Comparison of ENCODE assay signal across 1 cellular context in genomic region chr10:92756233-92757065, GRCh38.
TF ChIP-seq lines count a peak whose summit lies in the region.

No MANE protein-coding gene starts in this region.

TF ChIP-seq in K562, 482 proteins besides CTCF, POLR2A, EP300 and RAD21 (continued from another document and continues in another):
- TF ChIP-seq ARID4B (CRISPR knock-in tag; IDR thresholded peaks at IDR 0.05), result no peak
- TF ChIP-seq ZNF354B (CRISPR knock-in tag; IDR thresholded peaks at IDR 0.05), result no peak
- peak; percentile 54 for TF ChIP-seq ZFX (CRISPR knock-in tag; IDR thresholded peaks at IDR 0.05)
- peak; percentile 99 for TF ChIP-seq SMARCC2 (IDR thresholded peaks at IDR 0.05; ENCODE audit: low read depth)
- no peak for TF ChIP-seq ZNF23 (CRISPR knock-in tag; IDR thresholded peaks at IDR 0.05)
- no peak for TF ChIP-seq KLF10 (CRISPR knock-in tag; IDR thresholded peaks at IDR 0.05)
- no peak for TF ChIP-seq NKRF (IDR thresholded peaks at IDR 0.05; ENCODE audit: borderline replicate concordance)
- TF ChIP-seq IRF9 (tag; IDR thresholded peaks at IDR 0.05), result peak; percentile 31; the same call in 1 of the 2 replicates
- TF ChIP-seq BHLHE40 (IDR thresholded peaks at IDR 0.05; ENCODE audit: low read length), result peak; percentile 43; the same call in 1 of the 2 replicates
- peak; percentile 57 for TF ChIP-seq JUND (IDR thresholded peaks at IDR 0.05; ENCODE audit: borderline replicate concordance, low read depth, low read length)
- TF ChIP-seq JUND (tag; IDR thresholded peaks at IDR 0.05; ENCODE audit: borderline replicate concordance, low read depth, low read length), result peak; percentile 29; the same call in 2 of the 3 replicates
- TF ChIP-seq ZBTB17 (CRISPR knock-in tag; IDR thresholded peaks at IDR 0.05), result no peak
- peak; percentile 93 for TF ChIP-seq PYGO2 (tag; IDR thresholded peaks at IDR 0.05)
- peak; percentile 99 for TF ChIP-seq CBFA2T2 (conservative IDR thresholded peaks at IDR 0.05)
- no peak for TF ChIP-seq ZNF41 (CRISPR knock-in tag; conservative IDR thresholded peaks at IDR 0.05)
- no peak for TF ChIP-seq NRF1 (conservative IDR thresholded peaks at IDR 0.05 in 1 of 2, IDR thresholded peaks at IDR 0.05 in 1 of 2)
- TF ChIP-seq SMAD4 (CRISPR knock-in tag; conservative IDR thresholded peaks at IDR 0.05), result peak; percentile 98
- no peak for TF ChIP-seq ZNF280B (CRISPR knock-in tag; IDR thresholded peaks at IDR 0.05)
- no peak for TF ChIP-seq CBFB (CRISPR knock-in tag; IDR thresholded peaks at IDR 0.05)
- no peak for TF ChIP-seq IFI16 (CRISPR knock-in tag; IDR thresholded peaks at IDR 0.05)
- TF ChIP-seq SAFB (IDR thresholded peaks at IDR 0.05; ENCODE audit: borderline replicate concordance, low read depth, low read length), result no peak
- TF ChIP-seq ELK3 (CRISPR knock-in tag; IDR thresholded peaks at IDR 0.05), result no peak
- no peak for TF ChIP-seq RBM17 (IDR thresholded peaks at IDR 0.05; ENCODE audit: borderline replicate concordance, low read depth, low read length)
- no peak for TF ChIP-seq MAX (CRISPR knock-in tag; IDR thresholded peaks at IDR 0.05)
- TF ChIP-seq ZNF24 (IDR thresholded peaks at IDR 0.05), result no peak; the same call in 1 of the 2 replicates
- no peak for TF ChIP-seq ZNF609 (CRISPR knock-in tag; IDR thresholded peaks at IDR 0.05; ENCODE audit: borderline replicate concordance)
- TF ChIP-seq CUX1 (CRISPR knock-in tag; IDR thresholded peaks at IDR 0.05), result peak; percentile 62; the same call in 1 of the 2 replicates
- TF ChIP-seq ZNF12 (CRISPR knock-in tag; IDR thresholded peaks at IDR 0.05), result no peak
- no peak for TF ChIP-seq RHOXF2B (CRISPR knock-in tag; conservative IDR thresholded peaks at IDR 0.05)
- no peak for TF ChIP-seq HBP1 (CRISPR knock-in tag; IDR thresholded peaks at IDR 0.05)
- TF ChIP-seq FOXO4 (CRISPR knock-in tag; IDR thresholded peaks at IDR 0.05), result no peak
- TF ChIP-seq FOXA3 (CRISPR knock-in tag; conservative IDR thresholded peaks at IDR 0.05 in 1 of 2, IDR thresholded peaks at IDR 0.05 in 1 of 2), result peak; percentile 11 to 82; a peak in 2 of 4 replicates
- TF ChIP-seq COPS2 (conservative IDR thresholded peaks at IDR 0.05), result no peak
- TF ChIP-seq ZNF140 (CRISPR knock-in tag; IDR thresholded peaks at IDR 0.05), result no peak
- TF ChIP-seq ZNF586 (CRISPR knock-in tag; conservative IDR thresholded peaks at IDR 0.05), result no peak
